12 cellular contexts compared by ENCODE assay signal in genomic region chr11:11608783-11609232, GRCh38. TPM values are rescaled to one million over a fixed set of nuclear protein-coding genes. Genes with fewer than 3 reads are reported as not detected.
DNase-seq lines count a peak whose midpoint lies in the region; ATAC-seq, FAIRE-seq and TF ChIP-seq lines count a peak whose summit lies in the region.
"Had no signal": no experiment of that assay in that cellular context is flagged by ENCODE, and none has a peak within 500 bp of the region (broad histone marks: within the 10 kb centered on the region; RNA-seq: fewer than 3 reads in every experiment).

No MANE protein-coding gene starts in this region.

- H3K9me3 ChIP-seq in HAP-1 (no peaks in the 10 kb centered on the region), small intestine (ENCODE audit: control insufficient read depth, low read depth) (no peaks in the 10 kb centered on the region)
- H3K9me3 ChIP-seq: mucosa of descending colon, transverse colon had no signal

- no peak for ATAC-seq in GM19467 (IDR thresholded peaks at IDR 0.05; ENCODE audit: unreplicated experiment)
- ATAC-seq: activated CD8-positive, alpha-beta memory T cell treated with anti-CD3 and anti-CD28 coated beads, Interleukin-2, amount 10 ng/mL, durations not matched to agents 7 days and 5 days; mucosa of descending colon had no signal

- DNase-seq in AG09309 (ENCODE audit: low read depth) = peak; percentile 66
- DNase-seq in HAP-1 (ENCODE audit: low spot score in 2 of 2) = peak; percentile 3 to 30
- DNase-seq in RPMI7951 (ENCODE audit: low read depth) = peak; percentile 60
- peak; percentile 69 for DNase-seq in fibroblast of the aortic adventitia (ENCODE audit: low read depth)
- DNase-seq in dedifferentiated amniotic fluid mesenchymal stem cell (ENCODE audit: extremely low spot score) = no peak
- no peak for DNase-seq in small intestine
- no peak for DNase-seq in activated CD4-positive, alpha-beta T cell treated with anti-CD3 and anti-CD28 coated beads for 4 hours
- DNase-seq: activated CD8-positive, alpha-beta memory T cell treated with anti-CD3 and anti-CD28 coated beads, Interleukin-2, amount 10 ng/mL, durations not matched to agents 7 days and 5 days; effector CD8-positive, alpha-beta T cell; mucosa of descending colon; transverse colon had no signal

- no peak for FAIRE-seq in small intestine (lab: Jason Lieb, UNC)

- H3K36me3 ChIP-seq in HAP-1 (replicated peaks) = no peaks in the 10 kb centered on the region
- H3K36me3 ChIP-seq in small intestine (ENCODE audit: control insufficient read depth in 2 of 2, insufficient read depth in 2 of 2, low read length in 2 of 2) = no peaks in the 10 kb centered on the region
- H3K36me3 ChIP-seq: transverse colon had no signal

- TF ChIP-seq CTCF in AG09309 (IDR thresholded peaks at IDR 0.05; ENCODE audit: control insufficient read depth, insufficient read depth, low read depth, low read length, missing control alignments) (no peak), fibroblast of the aortic adventitia (IDR thresholded peaks at IDR 0.05; ENCODE audit: insufficient read depth, low read length) (no peak)

- no peak overlapping the region for H3K27ac ChIP-seq in small intestine (ENCODE audit: low read depth in 1 of 2, low read length in 1 of 2)
- H3K27ac ChIP-seq: transverse colon had no signal

- in situ Hi-C loops in HAP-1 (cut with MboI; ENCODE audit: low sequenced_read_pairs) = no loop called here

- H3K27me3 ChIP-seq in HAP-1 (ENCODE audit: low read depth) (no peaks in the 10 kb centered on the region), small intestine (ENCODE audit: control insufficient read depth in 2 of 2, insufficient read depth in 2 of 2, low read length in 2 of 2) (peaks cover 0 to 4% of the 10 kb centered on the region in 2 donors)
- H3K27me3 ChIP-seq: transverse colon had no signal

- H3K4me1 ChIP-seq in HAP-1 (no peaks in the 10 kb centered on the region), small intestine (ENCODE audit: control insufficient read depth in 2 of 2, insufficient read depth in 1 of 2, low read depth in 1 of 2, low read length in 1 of 2) (no peaks in the 10 kb centered on the region)

- 75 to 83% (median 77%) methylated on average over 2 of the region's 2 CpGs for WGBS in small intestine, 3 donors

- H3K4me3 ChIP-seq in AG09309 (ENCODE audit: control insufficient read depth, low read depth, low read length) (no peak overlapping the region), HAP-1 (no peak overlapping the region), fibroblast of the aortic adventitia (ENCODE audit: low read depth, low read length) (no peak overlapping the region), small intestine (ENCODE audit: low read depth in 1 of 2, low read length in 2 of 2) (no peak overlapping the region)
- H3K4me3 ChIP-seq: mucosa of descending colon, transverse colon had no signal

RNA-seq across cellular contexts. Expression of gene GALNT18, which starts 13.0 kb away (rescaled TPM):
- 12.3 and 12.6 TPM in 2 replicates for total RNA-seq in RPMI7951 (2014; rRNA removed; shearing (Covaris generic))
- total RNA-seq in fibroblast of the aortic adventitia (ENCODE audit: low replicate concordance) = 1.1 and 2.4 TPM in 2 replicates
- polyA plus RNA-seq in small intestine = 10 to 100 TPM in 1 of 3 donors, 1 to 10 TPM in 1, under 1 TPM in 1; 0.45 to 18.9 (median 1.4) TPM

Comparison
In these comparisons a context has a peak if more than half of its experiments do, and no peak if none do; other contexts are left out.
1. DNase-seq: peak in AG09309 (single experiment), HAP-1 (2 of 2), RPMI7951 (single experiment) and fibroblast of the aortic adventitia (single experiment); none in dedifferentiated amniotic fluid mesenchymal stem cell (single experiment), small intestine (single experiment) and activated CD4-positive, alpha-beta T cell treated with anti-CD3 and anti-CD28 coated beads for 4 hours (0 of 2).